9 cellular contexts compared by ENCODE assay signal in genomic region chr2:130819915-130820861, GRCh38. TPM values are rescaled to one million over a fixed set of nuclear protein-coding genes. Genes with fewer than 3 reads are reported as not detected.
DNase-seq lines count a peak whose midpoint lies in the region; ATAC-seq and TF ChIP-seq lines count a peak whose summit lies in the region.
"Had no signal": no experiment of that assay in that cellular context is flagged by ENCODE, and none has a peak within 500 bp of the region (broad histone marks: within the 10 kb centered on the region; RNA-seq: fewer than 3 reads in every experiment).

No MANE protein-coding gene starts in this region.

- H3K4me3 ChIP-seq in ectodermal cell (ENCODE audit: insufficient read depth, low read depth, low read length) (peak overlapping the region; percentile 10), upper lobe of right lung (no peak overlapping the region)

- peak; percentile 8 for DNase-seq in SHP77 treated with DMSO at 0.1 percent for 48 hours (lab: John Stamatoyannopoulos, UW)
- no peak for DNase-seq in SHP77 (lab: John Stamatoyannopoulos, UW)
- DNase-seq in medulla oblongata (ENCODE audit: extremely low spot score): peak; percentile 63
- peak; percentile 49 for DNase-seq in upper lobe of right lung
- no peak for DNase-seq in NCI-H1048 (lab: John Stamatoyannopoulos, UW)
- no peak for DNase-seq in SW480 (ENCODE audit: low spot score)
- no peak for DNase-seq in T-helper 2 cell
- DNase-seq: SIG-M5 had no signal

- 22 to 27% methylated on average over 22 of the region's 22 CpGs for WGBS in ectodermal cell, 2 experiments

- intact Hi-C loops in upper lobe of right lung (cut with DNase I): no loop called here

- TF ChIP-seq CTCF in upper lobe of right lung (IDR thresholded peaks at IDR 0.05): no peak

- H3K9me3 ChIP-seq in ectodermal cell (ENCODE audit: control insufficient read depth, low read length) (no peaks in the 10 kb centered on the region), upper lobe of right lung (no peaks in the 10 kb centered on the region)

- peak overlapping the region; percentile 50 for H3K27ac ChIP-seq in ectodermal cell (ENCODE audit: insufficient read depth, low read depth, low read length, poor library complexity, severe bottlenecking)
- no peak overlapping the region for H3K27ac ChIP-seq in upper lobe of right lung

- no peak for ATAC-seq in upper lobe of right lung

- H3K4me1 ChIP-seq in ectodermal cell (ENCODE audit: control insufficient read depth, insufficient read depth, low read length) (peaks cover 49% of the 10 kb centered on the region), upper lobe of right lung (no peaks in the 10 kb centered on the region)

- H3K36me3 ChIP-seq in ectodermal cell (ENCODE audit: control insufficient read depth, insufficient read depth, low read length) (no peaks in the 10 kb centered on the region), upper lobe of right lung (no peaks in the 10 kb centered on the region)

- H3K27me3 ChIP-seq in ectodermal cell (ENCODE audit: control insufficient read depth, insufficient read depth, low read length, poor library complexity, severe bottlenecking) (no peaks in the 10 kb centered on the region), upper lobe of right lung (peaks cover 8% of the 10 kb centered on the region)

RNA-seq across cellular contexts. Expression of gene ARHGEF4, which starts 16.5 kb away (rescaled TPM):
- polyA plus RNA-seq in ectodermal cell (2013, experiment 1 of 4): 29.6 TPM
- polyA plus RNA-seq in ectodermal cell (2013, experiment 2 of 4): 30.9 TPM
- 33.0 TPM for polyA plus RNA-seq in ectodermal cell (2013, experiment 3 of 4)
- polyA plus RNA-seq in ectodermal cell (2013, experiment 4 of 4): 34.5 TPM
- total RNA-seq in upper lobe of right lung: 11.1 TPM

Comparison
In these comparisons a context has a peak if more than half of its experiments do, and no peak if none do; other contexts are left out.
1. DNase-seq: peak in SHP77 treated with DMSO at 0.1 percent for 48 hours (single experiment), medulla oblongata (single experiment) and upper lobe of right lung (single experiment); none in SHP77 (0 of 2), NCI-H1048 (single experiment), SW480 (single experiment) and T-helper 2 cell (0 of 5).